ENCODE assay signal across 19 cellular contexts in genomic region chr5:113188454-113188853, GRCh38.
"Had no signal": no experiment of that assay in that cellular context is flagged by ENCODE, and none has a peak within 500 bp of the region (broad histone marks: within the 10 kb centered on the region; RNA-seq: fewer than 3 reads in every experiment).

No MANE protein-coding gene starts in this region.

- H3K27me3 Mint-ChIP-seq: activated CD8-positive, alpha-beta T cell treated with anti-CD3 and anti-CD28 coated beads for 36 hours; T-helper 17 cell had no signal

- H3K4me1 Mint-ChIP-seq: activated naive CD8-positive, alpha-beta T cell treated with anti-CD3 and anti-CD28 coated beads, Interleukin-2, amount 10 ng/mL, durations not matched to agents 7 days and 5 days; T-helper 17 cell had no signal

- H3K27me3 ChIP-seq: adrenal gland had no signal

- H3K4me3 ChIP-seq: adrenal gland had no signal

- DNase-seq: activated CD4-positive, alpha-beta T cell treated with anti-CD3 and anti-CD28 coated beads, Interleukin-2, amount 50 U/mL, for 1 hour; activated CD4-positive, CD25-positive, alpha-beta regulatory T cell; activated CD8-positive, alpha-beta memory T cell treated with anti-CD3 and anti-CD28 coated beads, Interleukin-2, amount 50 U/mL, for 4 hours; activated CD8-positive, alpha-beta T cell treated with anti-CD3 and anti-CD28 coated beads for 36 hours; activated naive CD4-positive, alpha-beta T cell treated with anti-CD3 and anti-CD28 coated beads, Interleukin-2, amount 50 U/mL, for 16 hours; activated naive CD8-positive, alpha-beta T cell treated with anti-CD3 and anti-CD28 coated beads, Interleukin-2, amount 10 ng/mL, durations not matched to agents 7 days and 5 days; adrenal gland; anterior cingulate cortex; NCI-H1092; NCI-H1417; NCI-H1930; NCI-H2171; NCI-H2227 treated with DMSO at 0.1 percent for 48 hours; NCI-H446 treated with DMSO at 0.1 percent for 48 hours; NCI-H524 treated with DMSO at 0.1 percent for 48 hours; NCI-H774; SHP77 treated with DMSO at 0.1 percent for 48 hours; T-helper 17 cell; T-helper 9 cell had no signal

- H3K9me3 Mint-ChIP-seq: activated naive CD8-positive, alpha-beta T cell treated with anti-CD3 and anti-CD28 coated beads, Interleukin-2, amount 10 ng/mL, durations not matched to agents 7 days and 5 days had no signal

- H3K9me3 ChIP-seq: adrenal gland had no signal

- H3K36me3 Mint-ChIP-seq: activated naive CD8-positive, alpha-beta T cell treated with anti-CD3 and anti-CD28 coated beads, Interleukin-2, amount 10 ng/mL, durations not matched to agents 7 days and 5 days had no signal

- H3K27ac ChIP-seq: adrenal gland had no signal

- H3K36me3 ChIP-seq: adrenal gland had no signal

- ATAC-seq: activated CD8-positive, alpha-beta T cell treated with anti-CD3 and anti-CD28 coated beads for 36 hours; T-helper 17 cell had no signal

- H3K27ac Mint-ChIP-seq: activated CD8-positive, alpha-beta T cell treated with anti-CD3 and anti-CD28 coated beads for 36 hours; activated naive CD8-positive, alpha-beta T cell treated with anti-CD3 and anti-CD28 coated beads, Interleukin-2, amount 10 ng/mL, durations not matched to agents 7 days and 5 days; T-helper 17 cell had no signal

- H3K4me3 Mint-ChIP-seq: activated CD8-positive, alpha-beta T cell treated with anti-CD3 and anti-CD28 coated beads for 36 hours; activated naive CD8-positive, alpha-beta T cell treated with anti-CD3 and anti-CD28 coated beads, Interleukin-2, amount 10 ng/mL, durations not matched to agents 7 days and 5 days; T-helper 17 cell had no signal
